ENCODE assay signal across 1 cellular context in genomic region chr1:25640646-25641328, GRCh38.
A peak's percentile ranks its signal among the peaks of the same experiment; 100 is the strongest.
TF ChIP-seq lines count a peak whose summit lies in the region.

No MANE protein-coding gene starts in this region.

TF ChIP-seq in K562, 482 proteins besides CTCF, POLR2A, EP300 and RAD21:
- TF ChIP-seq CEBPG (CRISPR knock-in tag; IDR thresholded peaks at IDR 0.05): no peak
- peak in 1 of 2 experiments; percentile 33; a peak in 2 of 4 replicates for TF ChIP-seq CEBPG (tag; conservative IDR thresholded peaks at IDR 0.05 in 1 of 2, IDR thresholded peaks at IDR 0.05 in 1 of 2)
- TF ChIP-seq ZNF436 (CRISPR knock-in tag; IDR thresholded peaks at IDR 0.05): no peak
- peak; percentile 57 for TF ChIP-seq CEBPB (tag; IDR thresholded peaks at IDR 0.05)
TF ChIP-seq in K562: peak in this region for 2.
